Comparison of ENCODE assay signal across 14 cellular contexts in genomic region chr5:62585306-62585705, GRCh38. TPM values are rescaled to one million over a fixed set of nuclear protein-coding genes. Genes with fewer than 3 reads are reported as not detected.
"Had no signal": no experiment of that assay in that cellular context is flagged by ENCODE, and none has a peak within 500 bp of the region (broad histone marks: within the 10 kb centered on the region; RNA-seq: fewer than 3 reads in every experiment).

No MANE protein-coding gene starts in this region.

- H3K36me3 ChIP-seq: cardiac muscle cell had no signal

- H3K27ac ChIP-seq: cardiac muscle cell, hepatocyte, suprapubic skin had no signal

- ATAC-seq: activated naive CD8-positive, alpha-beta T cell treated with anti-CD3 and anti-CD28 coated beads, Interleukin-2, amount 50 U/mL, for 24 hours; activated T-cell treated with anti-CD3 and anti-CD28 coated beads, Interleukin-2, amount 50 U/mL, for 4 hours; mucosa of descending colon; sciatic nerve; stimulated activated naive CD8-positive, alpha-beta T cell treated with anti-CD3 and anti-CD28 coated beads, Interleukin-15, Interleukin-2, amounts not matched to agents 100 U/mL and 50 U/mL, for 24 hours had no signal

- H3K4me1 ChIP-seq: suprapubic skin had no signal

- H3K9me3 Mint-ChIP-seq: activated naive CD8-positive, alpha-beta T cell treated with anti-CD3 and anti-CD28 coated beads, Interleukin-2, amount 50 U/mL, for 24 hours; activated T-cell treated with anti-CD3 and anti-CD28 coated beads, Interleukin-2, amount 50 U/mL, for 4 hours; nephron; type B pancreatic cell had no signal

- H3K4me3 ChIP-seq: cardiac muscle cell, hepatocyte, mucosa of descending colon, suprapubic skin had no signal

- H3K27ac Mint-ChIP-seq: activated naive CD8-positive, alpha-beta T cell treated with anti-CD3 and anti-CD28 coated beads, Interleukin-2, amount 50 U/mL, for 24 hours; nephron; type B pancreatic cell had no signal

- H3K4me2 ChIP-seq: hepatocyte had no signal

- H3K4me3 Mint-ChIP-seq: activated naive CD8-positive, alpha-beta T cell treated with anti-CD3 and anti-CD28 coated beads, Interleukin-2, amount 50 U/mL, for 24 hours; activated T-cell treated with anti-CD3 and anti-CD28 coated beads, Interleukin-2, amount 50 U/mL, for 4 hours; nephron; type B pancreatic cell had no signal

- H3K4me1 Mint-ChIP-seq: nephron had no signal

- DNase-seq: activated CD4-positive, alpha-beta T cell treated with anti-CD3 and anti-CD28 coated beads for 48 hours; activated naive CD8-positive, alpha-beta T cell treated with anti-CD3 and anti-CD28 coated beads, Interleukin-2, amount 50 U/mL, for 24 hours; activated T-cell treated with anti-CD3 and anti-CD28 coated beads, Interleukin-2, amount 50 U/mL, for 4 hours; effector memory CD4-positive, alpha-beta T cell; mucosa of descending colon; stimulated activated CD4-positive, alpha-beta T cell treated with anti-CD3 and anti-CD28 coated beads, Interleukin-12 subunit alpha, Interleukin-12 subunit beta, amount 100 ng/mL, for 4 hours; stimulated activated naive CD8-positive, alpha-beta T cell treated with anti-CD3 and anti-CD28 coated beads, Interleukin-15, Interleukin-2, amounts not matched to agents 100 U/mL and 50 U/mL, for 24 hours had no signal

- H2AFZ ChIP-seq: hepatocyte had no signal

- H3K79me2 ChIP-seq: hepatocyte had no signal

- H3K9me3 ChIP-seq: mucosa of descending colon, suprapubic skin had no signal

- H3K27me3 ChIP-seq: cardiac muscle cell, hepatocyte, suprapubic skin had no signal

- H3K27me3 Mint-ChIP-seq: activated naive CD8-positive, alpha-beta T cell treated with anti-CD3 and anti-CD28 coated beads, Interleukin-2, amount 50 U/mL, for 24 hours; type B pancreatic cell had no signal

RNA-seq across cellular contexts. Expression of gene LRRC70, which starts 6.7 kb away (rescaled TPM):
- total RNA-seq: epithelial cell of proximal tubule had no signal
